Comparison of ENCODE assay signal across 8 cellular contexts in the genomic region with DNA sequence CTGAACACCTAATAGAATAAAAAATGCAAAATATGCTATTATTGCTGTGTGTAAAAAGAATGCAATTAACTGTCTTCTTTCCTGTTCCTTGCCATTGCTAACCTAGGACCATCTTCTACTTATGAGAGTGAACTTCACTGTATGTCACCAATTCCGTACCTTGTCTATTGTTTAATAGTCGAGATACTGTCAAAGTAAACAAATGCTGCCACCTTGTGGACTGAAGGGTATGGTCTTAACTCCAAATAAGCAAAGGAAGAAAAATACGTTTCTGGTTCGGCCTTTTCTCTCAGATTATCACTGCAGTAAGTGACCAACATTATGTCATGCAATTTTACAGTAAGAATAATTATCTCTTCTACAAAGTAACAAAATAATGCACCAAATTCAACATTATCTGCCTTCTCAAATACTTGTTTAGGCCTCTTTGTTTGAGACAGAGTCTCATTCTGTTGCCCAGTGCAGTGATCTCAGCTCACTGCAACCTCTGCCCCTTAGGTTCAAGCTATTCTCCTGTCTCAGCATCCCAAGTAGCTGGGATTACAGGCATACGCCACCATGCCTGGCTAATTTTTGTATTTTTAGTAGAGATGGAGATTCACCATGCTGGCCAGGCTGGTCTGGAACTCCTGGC.
DNase-seq lines count a peak whose midpoint lies in the region; ATAC-seq and TF ChIP-seq lines count a peak whose summit lies in the region.

No MANE protein-coding gene starts in this region.

- CTCF ChIA-PET in A673 (lab: Charles Lee) (no interaction called here), GM10248 (lab: Yijun Ruan, JAX) (interaction anchor here (1.0 kb wide), 1 partner anchor 10 kb away, joined by 3 read pairs; no protein-coding TSS in a partner anchor)

- TF ChIP-seq CTCF in A673 (conservative IDR thresholded peaks at IDR 0.05; ENCODE audit: low read depth, low read length) = peak; percentile 77
- peak; percentile 69 for TF ChIP-seq CTCF in GM10248 (IDR thresholded peaks at IDR 0.05; ENCODE audit: control extremely low read depth, extremely low read depth, low read depth, missing control alignments)
- TF ChIP-seq CTCF in adrenal gland (IDR thresholded peaks at IDR 0.05) = peak; percentile 39 to 85 (median 74)
- TF ChIP-seq CTCF in left ventricle myocardium inferior (IDR thresholded peaks at IDR 0.05; ENCODE audit: borderline replicate concordance) = peak; percentile 82

- H3K4me1 ChIP-seq in A673 (ENCODE audit: insufficient read depth, low read length, poor library complexity, severe bottlenecking) = no peaks in the 10 kb centered on the region
- peaks cover 0 to 4% of the 10 kb centered on the region in 2 donors for H3K4me1 ChIP-seq in adrenal gland (replicated peaks in 1 of 2)
- peaks cover 4% of the 10 kb centered on the region for H3K4me1 ChIP-seq in left ventricle myocardium inferior

- 24 to 36% (median 28%) methylated on average over 5 of the region's 5 CpGs for WGBS in adrenal gland, 4 donors

- H3K4me3 ChIP-seq in A673 (ENCODE audit: low read depth, low read length, poor library complexity, severe bottlenecking) = no peak overlapping the region
- H3K4me3 ChIP-seq in adrenal gland = no peak overlapping the region
- H3K4me3 ChIP-seq in left ventricle myocardium inferior = no peak overlapping the region

- POLR2A ChIA-PET in A673 (lab: Charles Lee; ENCODE audit: low non-redundant PET) (no interaction called here), GM10248 (lab: Yijun Ruan, JAX) (no interaction called here)

- intact Hi-C loops in A673 (cut with micrococcal nuclease; ENCODE audit: unreplicated experiment) (loop anchor here (2.0 to 10.0 kb wide), 4 partner anchors 179 to 919 kb away; a partner anchor contains a TSS), adrenal gland (cut with DNase I) (loop anchor here (10.0 kb wide), 2 partner anchors 599 to 699 kb away; no protein-coding TSS in a partner anchor), left ventricle myocardium inferior (cut with micrococcal nuclease) (loop anchor here (5.0 to 10.0 kb wide), 3 partner anchors 589 to 921 kb away; no protein-coding TSS in a partner anchor), sciatic nerve (cut with DNase I) (no loop called here)

- BruUV-seq in A673 (replicated peaks; lab: Mats Ljungman, UMichigan) = no TSS peak

- ATAC-seq in HG03378 (IDR thresholded peaks at IDR 0.05; ENCODE audit: unreplicated experiment) (peak; percentile 78), sciatic nerve (peak; percentile 50), GM19455 (IDR thresholded peaks at IDR 0.05; ENCODE audit: unreplicated experiment) (no peak)

- H3K27ac ChIP-seq in A673 (ENCODE audit: low read depth, low read length, poor library complexity, severe bottlenecking) (no peak overlapping the region), adrenal gland (no peak overlapping the region), left ventricle myocardium inferior (replicated peaks) (no peak overlapping the region)

- H3K36me3 ChIP-seq in A673 (ENCODE audit: insufficient read depth, low read length, poor library complexity, severe bottlenecking) (no peaks in the 10 kb centered on the region), adrenal gland (replicated peaks in 1 of 2) (no peaks in the 10 kb centered on the region), left ventricle myocardium inferior (peaks cover 26% of the 10 kb centered on the region)

- H3K9me3 ChIP-seq in A673 (ENCODE audit: low read depth, low read length, poor library complexity, severe bottlenecking) (peaks cover 12% of the 10 kb centered on the region), adrenal gland (replicated peaks in 1 of 3) (peaks cover 0 to 8% (median 6%) of the 10 kb centered on the region in 3 donors), left ventricle myocardium inferior (replicated peaks) (peaks cover 20% of the 10 kb centered on the region)

- TF ChIP-seq POLR2A in adrenal gland (IDR thresholded peaks at IDR 0.05) = no peak

- no peaks in the 10 kb centered on the region for H3K27me3 ChIP-seq in A673 (replicated peaks; ENCODE audit: insufficient read depth, low read depth, low read length, poor library complexity)
- no peaks in the 10 kb centered on the region for H3K27me3 ChIP-seq in adrenal gland
- no peaks in the 10 kb centered on the region for H3K27me3 ChIP-seq in left ventricle myocardium inferior (ENCODE audit: low read depth)

- DNase-seq in A673 (ENCODE audit: low spot score) = peak; percentile 77
- peak; percentile 24 for DNase-seq in GM10248 (ENCODE audit: extremely low spot score)
- peak; percentile 81 to 96 for DNase-seq in NCI-H526 (lab: John Stamatoyannopoulos, UW)
- peak; percentile 21 to 76 (median 64) for DNase-seq in adrenal gland
- DNase-seq in left ventricle myocardium inferior = no peak
- DNase-seq in sciatic nerve (ENCODE audit: low spot score) = no peak

Comparison
In these comparisons a context has a peak if more than half of its experiments do, and no peak if none do; other contexts are left out.
1. DNase-seq: peak in A673 (single experiment), GM10248 (single experiment), NCI-H526 (2 of 2) and adrenal gland (7 of 7); none in left ventricle myocardium inferior (single experiment) and sciatic nerve (single experiment).
2. Peak in every context shown above with its lines, with median percentiles within 50 percentile points of each other: CTCF ChIP-seq.